28 cellular contexts compared by ENCODE assay signal in the genomic region with DNA sequence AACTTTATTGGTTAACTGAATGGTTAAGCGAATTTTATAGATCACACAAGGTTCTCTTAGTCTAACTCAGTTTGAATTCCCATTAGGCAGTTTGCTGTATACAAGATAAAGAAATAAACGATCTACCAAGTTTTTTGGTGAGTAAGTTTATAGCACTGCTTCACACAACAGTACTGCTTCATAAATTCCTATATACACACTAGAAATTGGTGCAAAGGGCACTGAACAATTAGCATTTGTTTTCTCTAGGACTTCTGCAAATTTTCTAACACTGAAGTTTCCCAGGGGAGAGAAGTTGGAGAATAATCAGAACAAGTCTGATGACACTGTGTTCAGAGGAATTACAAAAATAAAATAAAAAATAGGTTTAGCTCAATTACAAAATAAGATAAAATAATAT.
"Had no signal": no experiment of that assay in that cellular context is flagged by ENCODE, and none has a peak within 500 bp of the region (broad histone marks: within the 10 kb centered on the region; RNA-seq: fewer than 3 reads in every experiment).

No MANE protein-coding gene starts in this region.

- H3K27me3 ChIP-seq: neural progenitor cell, ovary, spleen, suprapubic skin, testis, tibial artery, transverse colon, vagina had no signal

- H3K79me2 ChIP-seq: parathyroid adenoma had no signal

- DNase-seq: natural killer cell; occipital lobe; ovary; posterior cingulate gyrus; psoas muscle; right cardiac atrium; spleen; stimulated activated CD4-positive, alpha-beta T cell treated with anti-CD3 and anti-CD28 coated beads, Interleukin-12 subunit alpha, Interleukin-12 subunit beta, amount 100 ng/mL, for 4 hours; stimulated activated CD4-positive, alpha-beta T cell treated with anti-CD3 and anti-CD28 coated beads, Interleukin-1b, Interleukin-23, amount 100 ng/mL, for 48 hours; stimulated activated CD4-positive, alpha-beta T cell treated with anti-CD3 and anti-CD28 coated beads, Interleukin-4, amount 100 ng/mL, for 1 hour; stimulated activated CD4-positive, alpha-beta T cell treated with anti-CD3 and anti-CD28 coated beads, Interleukin-4, amount 100 ng/mL, for 4 hours; stimulated activated CD8-positive, alpha-beta memory T cell treated with anti-CD3 and anti-CD28 coated beads, Interleukin-4, amount 100 ng/mL, for 48 hours; stimulated activated naive CD4-positive, alpha-beta T cell; stimulated activated naive CD8-positive, alpha-beta T cell treated with anti-CD3 and anti-CD28 coated beads, Interleukin-15, amount 100 ng/mL, for 72 hours; stimulated activated naive CD8-positive, alpha-beta T cell treated with anti-CD3 and anti-CD28 coated beads, Interleukin-15, Interleukin-2, amounts not matched to agents 100 U/mL and 50 U/mL, for 24 hours; substantia nigra; testis; tibial artery; transverse colon had no signal

- H3K9me3 ChIP-seq: ovary, psoas muscle, testis, tibial artery, transverse colon, vagina had no signal

- H3K4me2 ChIP-seq: neural progenitor cell, smooth muscle cell had no signal

- FAIRE-seq: urothelium cell line had no signal

- H3K36me3 ChIP-seq: neural progenitor cell, ovary, spleen, suprapubic skin, tibial artery, transverse colon, vagina had no signal

- H3K27ac ChIP-seq: neural progenitor cell, ovary, parathyroid adenoma, psoas muscle, skin epidermis, spleen, suprapubic skin, testis, tibial artery, transverse colon, vagina had no signal

- H3K9ac ChIP-seq: neural progenitor cell, parathyroid adenoma had no signal

- H2AFZ ChIP-seq: neural progenitor cell, parathyroid adenoma had no signal

- H3K4me1 ChIP-seq: neural progenitor cell, parathyroid adenoma, psoas muscle, spleen, suprapubic skin, testis, tibial artery, vagina had no signal

- ATAC-seq: natural killer cell; psoas muscle; right cardiac atrium; sciatic nerve; stimulated activated memory B cell treated with anti-CD40 and anti-IgM and Interleukin-4, amounts not matched to agents 10 μg/mL and 1 μg/mL and 100 μg/mL, for 72 hours; stimulated activated naive CD8-positive, alpha-beta T cell treated with anti-CD3 and anti-CD28 coated beads, Interleukin-15, amount 100 ng/mL, for 72 hours; stimulated activated naive CD8-positive, alpha-beta T cell treated with anti-CD3 and anti-CD28 coated beads, Interleukin-15, Interleukin-2, amounts not matched to agents 100 U/mL and 50 U/mL, for 24 hours had no signal

- H3K4me3 ChIP-seq: neural progenitor cell, ovary, psoas muscle, skin epidermis, smooth muscle cell, spleen, suprapubic skin, testis, tibial artery, transverse colon, vagina had no signal
